In genomic region chr10:124644281-124644680, GRCh38 we compare ENCODE assay signal across 28 cellular contexts.
DNase-seq lines count a peak whose midpoint lies in the region; ATAC-seq, FAIRE-seq and TF ChIP-seq lines count a peak whose summit lies in the region.
"Had no signal": no experiment of that assay in that cellular context is flagged by ENCODE, and none has a peak within 500 bp of the region (broad histone marks: within the 10 kb centered on the region; RNA-seq: fewer than 3 reads in every experiment).

No MANE protein-coding gene starts in this region.

- H3K14ac ChIP-seq in H9 (ENCODE audit: insufficient read depth, low read length), result no peak overlapping the region

- no peaks in the 10 kb centered on the region for H3K9me3 Mint-ChIP-seq in activated naive CD4-positive, alpha-beta T cell treated with anti-CD3 and anti-CD28 coated beads, Interleukin-2, amount 10 ng/mL, durations not matched to agents 7 days and 5 days
- no peaks in the 10 kb centered on the region for H3K9me3 Mint-ChIP-seq in H9
- H3K9me3 Mint-ChIP-seq in effector memory CD8-positive, alpha-beta T cell, result no peaks in the 10 kb centered on the region
- no peaks in the 10 kb centered on the region for H3K9me3 Mint-ChIP-seq in stimulated activated naive B cell treated with anti-CD40 and anti-IgM and Interleukin-4, amounts not matched to agents 10 μg/mL and 1 μg/mL and 100 μg/mL, for 72 hours
- H3K9me3 Mint-ChIP-seq: activated T-cell treated with anti-CD3 and anti-CD28 coated beads, Interleukin-2, amount 50 U/mL, for 4 hours had no signal

- no peak overlapping the region for H3K27ac ChIP-seq in H9 (ENCODE audit: insufficient read length, low read depth, low read length)
- H3K27ac ChIP-seq in pancreas, result no peak overlapping the region
- H3K27ac ChIP-seq: A549, brain microvascular endothelial cell, C4-2B, right lobe of liver, VCaP had no signal

- no peaks in the 10 kb centered on the region for H3K27me3 ChIP-seq in H9 (ENCODE audit: insufficient read depth, low read length)
- H3K27me3 ChIP-seq in pancreas, result no peaks in the 10 kb centered on the region
- H3K27me3 ChIP-seq: brain microvascular endothelial cell, gastroesophageal sphincter, right lobe of liver had no signal

- H3K27ac Mint-ChIP-seq in activated naive CD4-positive, alpha-beta T cell treated with anti-CD3 and anti-CD28 coated beads, Interleukin-2, amount 10 ng/mL, durations not matched to agents 7 days and 5 days, result peak overlapping the region; percentile 14
- peak overlapping the region in 2 of 3 experiments; percentile 70 to 72; a peak in 4 of 7 replicates for H3K27ac Mint-ChIP-seq in H9
- peak overlapping the region; percentile 99 to 100 for H3K27ac Mint-ChIP-seq in effector memory CD8-positive, alpha-beta T cell
- peak overlapping the region; percentile 95 for H3K27ac Mint-ChIP-seq in stimulated activated naive B cell treated with anti-CD40 and anti-IgM and Interleukin-4, amounts not matched to agents 10 μg/mL and 1 μg/mL and 100 μg/mL, for 72 hours
- H3K27ac Mint-ChIP-seq: activated naive CD8-positive, alpha-beta T cell had no signal

- no peak overlapping the region for H2BK120ac ChIP-seq in H9 (ENCODE audit: low read depth, low read length, poor library complexity, severe bottlenecking)

- WGBS in H9 (ENCODE audit: extremely low coverage, insufficient read length, low lambda C conversion rate), result no CpG with 5 or more reads among the region's 3 CpGs
- WGBS in pancreas, 2 donors, result 90 to 91% methylated on average over 3 of the region's 3 CpGs

- H3K4me2 ChIP-seq in H9 (ENCODE audit: insufficient read depth, insufficient read length, low read length), result no peak overlapping the region
- H3K4me2 ChIP-seq: A549 had no signal

- H4K20me1 ChIP-seq in H9 (ENCODE audit: control insufficient read depth, insufficient read depth, insufficient read length), result no peaks in the 10 kb centered on the region

- CTCF ChIA-PET in activated naive CD4-positive, alpha-beta T cell treated with anti-CD3 and anti-CD28 coated beads, Interleukin-2, amount 10 ng/mL, durations not matched to agents 7 days and 5 days (lab: Charles Lee), result interaction anchor here (0.6 to 1.2 kb wide), 4 partner anchors 52 to 102 kb away, joined by 3 to 5 read pairs (median 3); no protein-coding TSS in a partner anchor

- no peak overlapping the region for H2BK12ac ChIP-seq in H9 (ENCODE audit: insufficient read length, low read depth, low read length)

- no peak overlapping the region for H3K4me3 Mint-ChIP-seq in activated naive CD4-positive, alpha-beta T cell treated with anti-CD3 and anti-CD28 coated beads, Interleukin-2, amount 10 ng/mL, durations not matched to agents 7 days and 5 days
- H3K4me3 Mint-ChIP-seq in H9, result no peak overlapping the region
- H3K4me3 Mint-ChIP-seq in effector memory CD8-positive, alpha-beta T cell, result peak overlapping the region; percentile 22 to 31
- H3K4me3 Mint-ChIP-seq in stimulated activated naive B cell treated with anti-CD40 and anti-IgM and Interleukin-4, amounts not matched to agents 10 μg/mL and 1 μg/mL and 100 μg/mL, for 72 hours, result no peak overlapping the region
- H3K4me3 Mint-ChIP-seq: activated naive CD8-positive, alpha-beta T cell; activated T-cell treated with anti-CD3 and anti-CD28 coated beads, Interleukin-2, amount 50 U/mL, for 4 hours had no signal

- peaks cover 24% of the 10 kb centered on the region for H3K36me3 Mint-ChIP-seq in activated naive CD4-positive, alpha-beta T cell treated with anti-CD3 and anti-CD28 coated beads, Interleukin-2, amount 10 ng/mL, durations not matched to agents 7 days and 5 days
- 0 out of 7 replicates have a peak, but pooled peaks cover 0 to 2% (median 0%) of the 10 kb centered on the region in 3 experiments for H3K36me3 Mint-ChIP-seq in H9 (ENCODE audit: insufficient read depth in 1 of 3, low read depth in 3 of 3)
- H3K36me3 Mint-ChIP-seq in effector memory CD8-positive, alpha-beta T cell (ENCODE audit: insufficient read depth), result peaks cover 53% of the 10 kb centered on the region
- H3K36me3 Mint-ChIP-seq in stimulated activated naive B cell treated with anti-CD40 and anti-IgM and Interleukin-4, amounts not matched to agents 10 μg/mL and 1 μg/mL and 100 μg/mL, for 72 hours, result peaks cover 6 to 20% of the 10 kb centered on the region in 2 donors

- H4K8ac ChIP-seq in H9 (replicated peaks; ENCODE audit: insufficient read length, low read depth, low read length), result no peak overlapping the region

- no peak overlapping the region for H4K5ac ChIP-seq in H9 (ENCODE audit: insufficient read length, low read depth, low read length)

- H3K4me1 ChIP-seq in H9 (ENCODE audit: insufficient read depth, low read length) (no peaks in the 10 kb centered on the region; the same call in 1 of the 2 replicates), pancreas (peaks cover 0 to 10% (median 0%) of the 10 kb centered on the region in 3 donors)
- H3K4me1 ChIP-seq: HAP-1 had no signal

- H3K79me1 ChIP-seq in H9 (ENCODE audit: insufficient read depth, low read depth, low read length, poor library complexity, severe bottlenecking), result no peaks in the 10 kb centered on the region

- no peak overlapping the region for H3K23ac ChIP-seq in H9 (ENCODE audit: insufficient read length, low read depth, low read length)

- no peak overlapping the region for H2AK5ac ChIP-seq in H9 (ENCODE audit: insufficient read length, low read length)

- peaks cover 88% of the 10 kb centered on the region for H3K4me1 Mint-ChIP-seq in activated naive CD4-positive, alpha-beta T cell treated with anti-CD3 and anti-CD28 coated beads, Interleukin-2, amount 10 ng/mL, durations not matched to agents 7 days and 5 days
- peaks cover 14 to 24% of the 10 kb centered on the region in 2 experiments for H3K4me1 Mint-ChIP-seq in H9
- H3K4me1 Mint-ChIP-seq in effector memory CD8-positive, alpha-beta T cell (ENCODE audit: low read depth in 2 of 2), result peaks cover 84 to 85% of the 10 kb centered on the region in 2 donors
- H3K4me1 Mint-ChIP-seq in stimulated activated naive B cell treated with anti-CD40 and anti-IgM and Interleukin-4, amounts not matched to agents 10 μg/mL and 1 μg/mL and 100 μg/mL, for 72 hours, result peaks cover 87 to 100% of the 10 kb centered on the region in 2 donors

- no peak overlapping the region for H2BK15ac ChIP-seq in H9 (ENCODE audit: low read depth, low read length)

- no peak overlapping the region for H3T11ph ChIP-seq in H9 (ENCODE audit: low read length)

- no peaks in the 10 kb centered on the region for H3K9me3 ChIP-seq in H9 (ENCODE audit: control insufficient read depth, low read depth, low read length)
- H3K9me3 ChIP-seq in pancreas, result no peaks in the 10 kb centered on the region
- H3K9me3 ChIP-seq: A549, gastroesophageal sphincter, HAP-1, right lobe of liver had no signal

- H3K18ac ChIP-seq in H9 (ENCODE audit: insufficient read length, low read depth, low read length), result no peak overlapping the region

- H3K56ac ChIP-seq in H9 (ENCODE audit: insufficient read length, low read depth, low read length), result no peak overlapping the region

- H4K91ac ChIP-seq in H9 (ENCODE audit: insufficient read length, low read depth, low read length), result no peak overlapping the region

- DNase-seq in activated naive CD4-positive, alpha-beta T cell treated with anti-CD3 and anti-CD28 coated beads, Interleukin-2, amount 10 ng/mL, durations not matched to agents 7 days and 5 days, result no peak
- DNase-seq in activated naive CD4-positive, alpha-beta T cell treated with Interleukin-2 at 50 U/mL for 16 hours, result no peak
- DNase-seq in H9 (no peak), pancreas (no peak), T-helper 2 cell (no peak)
- DNase-seq in effector memory CD8-positive, alpha-beta T cell, result no peak
- no peak for DNase-seq in stimulated activated naive B cell treated with anti-CD40 and anti-IgM and Interleukin-4, amounts not matched to agents 10 μg/mL and 1 μg/mL and 100 μg/mL, for 72 hours
- DNase-seq: activated CD4-positive, alpha-beta T cell treated with anti-CD3 and anti-CD28 coated beads, Interleukin-2, amount 50 U/mL, for 48 hours; activated T-cell treated with anti-CD3 and anti-CD28 coated beads, Interleukin-2, amount 50 U/mL, for 4 hours; brain microvascular endothelial cell; Kasumi-1; left colon; NCI-H1092; NCI-H2081; NCI-H446; right lobe of liver; stimulated activated naive CD8-positive, alpha-beta T cell treated with anti-CD3 and anti-CD28 coated beads, Interleukin-15, Interleukin-2, amounts not matched to agents 100 U/mL and 50 U/mL, for 24 hours; T-helper 1 cell had no signal

- H3K4me3 ChIP-seq in pancreas, result no peak overlapping the region
- H3K4me3 ChIP-seq: A549, gastroesophageal sphincter, HAP-1, right lobe of liver had no signal

- H2BK5ac ChIP-seq in H9 (ENCODE audit: insufficient read length, low read length), result no peak overlapping the region

- no peak for ATAC-seq in effector memory CD8-positive, alpha-beta T cell (replicated peaks)
- no peak for ATAC-seq in stimulated activated naive B cell treated with anti-CD40 and anti-IgM and Interleukin-4, amounts not matched to agents 10 μg/mL and 1 μg/mL and 100 μg/mL, for 72 hours (replicated peaks)
- no peak for ATAC-seq in pancreas
- ATAC-seq in HG02884 (IDR thresholded peaks at IDR 0.05; ENCODE audit: unreplicated experiment), result no peak
- ATAC-seq: A549; activated T-cell treated with anti-CD3 and anti-CD28 coated beads, Interleukin-2, amount 50 U/mL, for 4 hours; gastroesophageal sphincter; left colon; right lobe of liver; stimulated activated naive CD8-positive, alpha-beta T cell treated with anti-CD3 and anti-CD28 coated beads, Interleukin-15, Interleukin-2, amounts not matched to agents 100 U/mL and 50 U/mL, for 24 hours had no signal

- H2BK20ac ChIP-seq in H9 (ENCODE audit: low read depth, low read length, poor library complexity, severe bottlenecking), result no peak overlapping the region

- FAIRE-seq in pancreas (lab: Jason Lieb, UNC), result no peak
- FAIRE-seq: A549, GM12892, HTR-8/SVneo, urothelium cell line had no signal

- H2AFZ ChIP-seq in H9 (ENCODE audit: low read length), result no peak overlapping the region

- no peak overlapping the region for H3K4ac ChIP-seq in H9 (ENCODE audit: low read depth, low read length)

- H3K9ac ChIP-seq in H9 (ENCODE audit: extremely low read depth, insufficient read length, low read length), result no peak overlapping the region

- TF ChIP-seq CTCF in H9 (conservative IDR thresholded peaks at IDR 0.05), result no peak
- TF ChIP-seq CTCF in pancreas (IDR thresholded peaks at IDR 0.05), result no peak

- H3K27me3 Mint-ChIP-seq in activated naive CD4-positive, alpha-beta T cell treated with anti-CD3 and anti-CD28 coated beads, Interleukin-2, amount 10 ng/mL, durations not matched to agents 7 days and 5 days, result no peaks in the 10 kb centered on the region
- H3K27me3 Mint-ChIP-seq in H9 (ENCODE audit: low read depth), result no peaks in the 10 kb centered on the region
- H3K27me3 Mint-ChIP-seq in effector memory CD8-positive, alpha-beta T cell, result no peaks in the 10 kb centered on the region
- H3K27me3 Mint-ChIP-seq in stimulated activated naive B cell treated with anti-CD40 and anti-IgM and Interleukin-4, amounts not matched to agents 10 μg/mL and 1 μg/mL and 100 μg/mL, for 72 hours, result no peaks in the 10 kb centered on the region
- H3K27me3 Mint-ChIP-seq: activated naive CD8-positive, alpha-beta T cell had no signal

- intact Hi-C loops in pancreas (cut with DNase I), result no loop called here

- 0 out of 2 replicates have a peak, but pooled peaks cover 3% of the 10 kb centered on the region for H3K79me2 ChIP-seq in H9 (ENCODE audit: insufficient read depth, low read length)

- H3K23me2 ChIP-seq in H9 (ENCODE audit: insufficient read length, low read depth, low read length, poor library complexity, severe bottlenecking), result no peaks in the 10 kb centered on the region

- H3K36me3 ChIP-seq in pancreas, result no peaks in the 10 kb centered on the region
- H3K36me3 ChIP-seq: brain microvascular endothelial cell, gastroesophageal sphincter, right lobe of liver had no signal

Comparison
In these comparisons a context has a peak if more than half of its experiments do, and no peak if none do; other contexts are left out.
1. H3K27ac Mint-ChIP-seq: peak in every context shown above with its lines; median percentile 100 in effector memory CD8-positive, alpha-beta T cell; 95 in stimulated activated naive B cell treated with anti-CD40 and anti-IgM and Interleukin-4, amounts not matched to agents 10 μg/mL and 1 μg/mL and 100 μg/mL, for 72 hours; 71 in H9; 14 in activated naive CD4-positive, alpha-beta T cell treated with anti-CD3 and anti-CD28 coated beads, Interleukin-2, amount 10 ng/mL, durations not matched to agents 7 days and 5 days.
2. H3K4me3 Mint-ChIP-seq: peak in effector memory CD8-positive, alpha-beta T cell (2 of 2); none in activated naive CD4-positive, alpha-beta T cell treated with anti-CD3 and anti-CD28 coated beads, Interleukin-2, amount 10 ng/mL, durations not matched to agents 7 days and 5 days (single experiment), H9 (0 of 2) and stimulated activated naive B cell treated with anti-CD40 and anti-IgM and Interleukin-4, amounts not matched to agents 10 μg/mL and 1 μg/mL and 100 μg/mL, for 72 hours (0 of 2).